In genomic region chr14:25537846-25538455, GRCh38 we compare ENCODE assay signal across 8 cellular contexts.
DNase-seq lines count a peak whose midpoint lies in the region; ATAC-seq and TF ChIP-seq lines count a peak whose summit lies in the region.

No MANE protein-coding gene starts in this region.

- H3K4me3 ChIP-seq in breast epithelium (no peak overlapping the region), NB4 (ENCODE audit: low read depth, low read length) (no peak overlapping the region)

- in situ Hi-C loops in T47D (cut with HindIII; ENCODE audit: low pct_unique_long_range_greater_than_20kb, low sequenced_read_pairs): no loop called here

- ATAC-seq in SK-N-SH treated with all-trans-retinoic acid at 6 μM for 48 hours (peak; percentile 55; the same call in 2 of the 3 replicates), left colon (peak; percentile 56), sciatic nerve (no peak), GM21529 (IDR thresholded peaks at IDR 0.05; ENCODE audit: unreplicated experiment) (no peak)

- no peaks in the 10 kb centered on the region for H3K9me3 ChIP-seq in breast epithelium

- TF ChIP-seq POLR2A in breast epithelium (IDR thresholded peaks at IDR 0.05): no peak
- TF ChIP-seq POLR2A in NB4 (IDR thresholded peaks at IDR 0.05; ENCODE audit: extremely low read depth, insufficient read length): no peak

- no peaks in the 10 kb centered on the region for H3K4me1 ChIP-seq in breast epithelium

- TF ChIP-seq CTCF in breast epithelium (IDR thresholded peaks at IDR 0.05) (peak in 1 of 3 donors; percentile 32), NB4 (IDR thresholded peaks at IDR 0.05; ENCODE audit: low read depth, low read length) (peak; percentile 80)

- intact Hi-C loops in breast epithelium (cut with DNase I; ENCODE audit: low total_unique reads): no loop called here
- intact Hi-C loops in left colon (cut with DNase I, micrococcal nuclease): no loop called here
- intact Hi-C loops in sciatic nerve (cut with DNase I): no loop called here

- peak; percentile 48 to 82 for DNase-seq in T47D (ENCODE audit: low read depth in 1 of 2, low spot score in 1 of 2)
- no peak for DNase-seq in breast epithelium (ENCODE audit: low spot score in 2 of 2)
- peak; percentile 52 for DNase-seq in NB4 (ENCODE audit: low read depth)
- peak in 1 of 2 donors; percentile 34 for DNase-seq in left colon
- no peak for DNase-seq in sciatic nerve (ENCODE audit: low spot score)
- no peak for DNase-seq in activated CD4-positive, CD25-positive, alpha-beta regulatory T cell (lab: John Stamatoyannopoulos, UW)

- H3K27me3 ChIP-seq in breast epithelium: no peaks in the 10 kb centered on the region

- no peaks in the 10 kb centered on the region for H3K36me3 ChIP-seq in breast epithelium

- H3K27ac ChIP-seq in breast epithelium: no peak overlapping the region

TF ChIP-seq in SK-N-SH treated with all-trans-retinoic acid at 6 μM for 48 hours, 23 proteins besides CTCF, POLR2A, EP300 and RAD21:
- TF ChIP-seq CREB5 (CRISPR knock-in tag; IDR thresholded peaks at IDR 0.05; ENCODE audit: low read depth) (no peak), GLIS3 (CRISPR knock-in tag; IDR thresholded peaks at IDR 0.05) (no peak), POU6F1 (CRISPR knock-in tag; IDR thresholded peaks at IDR 0.05; ENCODE audit: borderline replicate concordance, low read depth) (no peak), ZNF70 (CRISPR knock-in tag; IDR thresholded peaks at IDR 0.05) (no peak), SNAI2 (CRISPR knock-in tag; IDR thresholded peaks at IDR 0.05) (no peak), ZNF8 (CRISPR knock-in tag; IDR thresholded peaks at IDR 0.05) (no peak), ESRRG (CRISPR knock-in tag; IDR thresholded peaks at IDR 0.05) (no peak), ZFP3 (CRISPR knock-in tag; IDR thresholded peaks at IDR 0.05) (no peak), RARB (CRISPR knock-in tag; IDR thresholded peaks at IDR 0.05) (no peak), ISL1 (CRISPR knock-in tag; IDR thresholded peaks at IDR 0.05) (no peak), PATZ1 (CRISPR knock-in tag; IDR thresholded peaks at IDR 0.05; ENCODE audit: borderline replicate concordance) (no peak), CSDC2 (CRISPR knock-in tag; IDR thresholded peaks at IDR 0.05) (no peak), TCF4 (CRISPR knock-in tag; IDR thresholded peaks at IDR 0.05; ENCODE audit: borderline replicate concordance) (no peak), ZFP30 (CRISPR knock-in tag; IDR thresholded peaks at IDR 0.05) (no peak), OSR1 (CRISPR knock-in tag; IDR thresholded peaks at IDR 0.05) (no peak), ZNF565 (CRISPR knock-in tag; conservative IDR thresholded peaks at IDR 0.05; ENCODE audit: low read depth) (no peak), BACH2 (CRISPR knock-in tag; IDR thresholded peaks at IDR 0.05; ENCODE audit: borderline replicate concordance) (no peak)

Comparison
In these comparisons a context has a peak if more than half of its experiments do, and no peak if none do; other contexts are left out.
1. DNase-seq: peak in T47D (2 of 2) and NB4 (single experiment); none in breast epithelium (0 of 2), sciatic nerve (single experiment) and activated CD4-positive, CD25-positive, alpha-beta regulatory T cell (0 of 4).
2. ATAC-seq: peak in SK-N-SH treated with all-trans-retinoic acid at 6 μM for 48 hours (single experiment) and left colon (single experiment); none in sciatic nerve (single experiment) and GM21529 (single experiment).